In genomic region chr4:40066651-40067050, GRCh38 we compare ENCODE assay signal across 1 cellular context.
TF ChIP-seq lines count a peak whose summit lies in the region.

No MANE protein-coding gene starts in this region.

TF ChIP-seq in GM12878, 131 proteins besides CTCF, POLR2A, EP300 and RAD21:
- no peak for TF ChIP-seq ZSCAN29 (IDR thresholded peaks at IDR 0.05)
- no peak for TF ChIP-seq ZBTB40 (IDR thresholded peaks at IDR 0.05; ENCODE audit: borderline replicate concordance)
- TF ChIP-seq ZZZ3 (IDR thresholded peaks at IDR 0.05; ENCODE audit: control insufficient read depth, insufficient read length, low read depth) = no peak
- no peak for TF ChIP-seq HCFC1 (IDR thresholded peaks at IDR 0.05; ENCODE audit: low read length)
- no peak for TF ChIP-seq BRCA1 (IDR thresholded peaks at IDR 0.05; ENCODE audit: low read depth, low read length)
